Comparison of ENCODE assay signal across 25 cellular contexts in the genomic region with DNA sequence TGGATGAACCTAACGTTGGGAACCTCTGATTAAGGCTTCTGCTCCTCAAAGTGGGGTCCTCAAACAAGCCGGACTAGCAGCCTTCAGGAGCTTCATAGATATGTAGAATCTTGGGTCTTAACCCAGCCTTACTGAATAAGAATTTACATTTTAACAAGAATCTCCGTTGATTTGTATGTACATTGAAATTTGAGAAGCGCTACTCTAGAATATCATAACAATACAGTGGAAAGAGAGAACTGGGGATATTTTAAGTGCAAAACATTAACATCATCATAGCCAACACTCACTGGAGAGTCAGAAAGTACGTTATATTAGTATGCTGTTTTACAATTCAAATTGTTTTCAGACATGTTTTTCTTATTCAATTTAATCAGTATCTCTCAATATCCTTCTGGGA. TPM values are rescaled to one million over a fixed set of nuclear protein-coding genes. Genes with fewer than 3 reads are reported as not detected.
"Had no signal": no experiment of that assay in that cellular context is flagged by ENCODE, and none has a peak within 500 bp of the region (broad histone marks: within the 10 kb centered on the region; RNA-seq: fewer than 3 reads in every experiment).

No MANE protein-coding gene starts in this region.

- H3K4me3 ChIP-seq: esophagus muscularis mucosa, gastroesophageal sphincter, heart right ventricle, stomach, testis, upper lobe of right lung had no signal

- H3K9me3 Mint-ChIP-seq: activated T-cell treated with anti-CD3 and anti-CD28 coated beads, Interleukin-2, amount 50 U/mL, for 4 hours; central memory CD8-positive, alpha-beta T cell had no signal

- DNase-seq: activated CD4-positive, alpha-beta T cell treated with anti-CD3 and anti-CD28 coated beads, Interleukin-2, amount 10 ng/mL, durations not matched to agents 24 days and 14 days; activated CD8-positive, alpha-beta memory T cell treated with anti-CD3 and anti-CD28 coated beads, Interleukin-2, amount 50 U/mL, for 4 hours; activated naive CD4-positive, alpha-beta T cell treated with anti-CD3 and anti-CD28 coated beads for 36 hours; activated naive CD8-positive, alpha-beta T cell treated with anti-CD3 and anti-CD28 coated beads, Interleukin-2, amount 50 U/mL, for 24 hours; activated T-cell treated with anti-CD3 and anti-CD28 coated beads, Interleukin-2, amount 50 U/mL, for 4 hours; anterior cingulate cortex; effector CD4-positive, alpha-beta T cell; heart right ventricle; immature natural killer cell; left ventricle myocardium superior; mesendoderm; naive thymus-derived CD8-positive, alpha-beta T cell; stimulated activated CD4-positive, alpha-beta T cell treated with anti-CD3 and anti-CD28 coated beads, Interleukin-4, amount 100 ng/mL, for 24 hours; stomach; T1000; testis; upper lobe of right lung had no signal

- H3K36me3 Mint-ChIP-seq: immature natural killer cell; stimulated activated effector memory CD8-positive, alpha-beta T cell treated with anti-CD3 and anti-CD28 coated beads, Interleukin-12 subunit alpha, Interleukin-12 subunit beta, amount 100 ng/mL, for 72 hours had no signal

- H3K4me1 Mint-ChIP-seq: central memory CD8-positive, alpha-beta T cell; immature natural killer cell; stimulated activated effector memory CD8-positive, alpha-beta T cell treated with anti-CD3 and anti-CD28 coated beads, Interleukin-12 subunit alpha, Interleukin-12 subunit beta, amount 100 ng/mL, for 72 hours had no signal

- H3K4me3 Mint-ChIP-seq: activated CD4-positive, alpha-beta T cell treated with anti-CD3 and anti-CD28 coated beads, Interleukin-2, amount 10 ng/mL, durations not matched to agents 24 days and 14 days; activated naive CD4-positive, alpha-beta T cell treated with anti-CD3 and anti-CD28 coated beads for 36 hours; activated naive CD8-positive, alpha-beta T cell treated with anti-CD3 and anti-CD28 coated beads, Interleukin-2, amount 50 U/mL, for 24 hours; activated T-cell treated with anti-CD3 and anti-CD28 coated beads, Interleukin-2, amount 50 U/mL, for 4 hours; central memory CD8-positive, alpha-beta T cell; immature natural killer cell; naive thymus-derived CD8-positive, alpha-beta T cell; stimulated activated effector memory CD8-positive, alpha-beta T cell treated with anti-CD3 and anti-CD28 coated beads, Interleukin-12 subunit alpha, Interleukin-12 subunit beta, amount 100 ng/mL, for 72 hours had no signal

- H3K27ac Mint-ChIP-seq: activated CD4-positive, alpha-beta T cell treated with anti-CD3 and anti-CD28 coated beads, Interleukin-2, amount 10 ng/mL, durations not matched to agents 24 days and 14 days; activated naive CD4-positive, alpha-beta T cell treated with anti-CD3 and anti-CD28 coated beads for 36 hours; activated naive CD8-positive, alpha-beta T cell treated with anti-CD3 and anti-CD28 coated beads, Interleukin-2, amount 50 U/mL, for 24 hours; immature natural killer cell; naive thymus-derived CD8-positive, alpha-beta T cell; stimulated activated effector memory CD8-positive, alpha-beta T cell treated with anti-CD3 and anti-CD28 coated beads, Interleukin-12 subunit alpha, Interleukin-12 subunit beta, amount 100 ng/mL, for 72 hours had no signal

- ATAC-seq: activated naive CD8-positive, alpha-beta T cell treated with anti-CD3 and anti-CD28 coated beads, Interleukin-2, amount 50 U/mL, for 24 hours; activated T-cell treated with anti-CD3 and anti-CD28 coated beads, Interleukin-2, amount 50 U/mL, for 4 hours; gastroesophageal sphincter; heart right ventricle; left ventricle myocardium superior; naive thymus-derived CD8-positive, alpha-beta T cell; sciatic nerve; stimulated activated effector memory CD8-positive, alpha-beta T cell treated with anti-CD3 and anti-CD28 coated beads, Interleukin-12 subunit alpha, Interleukin-12 subunit beta, amount 100 ng/mL, for 72 hours; upper lobe of right lung had no signal

- H3K9me3 ChIP-seq: esophagus muscularis mucosa, gastroesophageal sphincter, neutrophil, testis, upper lobe of right lung had no signal

- H3K27me3 ChIP-seq: esophagus muscularis mucosa, gastroesophageal sphincter, neutrophil, stomach, testis, upper lobe of right lung had no signal

- H3K27me3 Mint-ChIP-seq: activated CD4-positive, alpha-beta T cell treated with anti-CD3 and anti-CD28 coated beads, Interleukin-2, amount 10 ng/mL, durations not matched to agents 24 days and 14 days; activated naive CD8-positive, alpha-beta T cell treated with anti-CD3 and anti-CD28 coated beads, Interleukin-2, amount 50 U/mL, for 24 hours; central memory CD8-positive, alpha-beta T cell; naive thymus-derived CD8-positive, alpha-beta T cell had no signal

- H3K27ac ChIP-seq: esophagus muscularis mucosa, gastroesophageal sphincter, heart right ventricle, neutrophil, parathyroid adenoma, stomach, testis, upper lobe of right lung had no signal

RNA-seq across cellular contexts. Expression of gene ATXN3L, which starts 31.2 kb away (rescaled TPM):
- total RNA-seq: activated CD4-positive, alpha-beta T cell treated with anti-CD3 and anti-CD28 coated beads, Interleukin-2, amount 10 ng/mL, durations not matched to agents 24 days and 14 days; activated naive CD4-positive, alpha-beta T cell treated with anti-CD3 and anti-CD28 coated beads for 36 hours; activated T-cell treated with anti-CD3 and anti-CD28 coated beads, Interleukin-2, amount 50 U/mL, for 4 hours; esophagus muscularis mucosa; gastroesophageal sphincter; heart right ventricle; left ventricle myocardium superior; naive thymus-derived CD8-positive, alpha-beta T cell; sciatic nerve; stomach; T-helper 1 cell treated with Interleukin-12 subunit alpha and Interleukin-12 subunit beta and Interleukin-4 antibody, amounts not matched to agents 30 ng/mL and 1 ng/mL, for 36 hours; upper lobe of right lung had no signal
- polyA plus RNA-seq: heart right ventricle; immature natural killer cell; naive thymus-derived CD8-positive, alpha-beta T cell; stomach had no signal
